In the genomic region with DNA sequence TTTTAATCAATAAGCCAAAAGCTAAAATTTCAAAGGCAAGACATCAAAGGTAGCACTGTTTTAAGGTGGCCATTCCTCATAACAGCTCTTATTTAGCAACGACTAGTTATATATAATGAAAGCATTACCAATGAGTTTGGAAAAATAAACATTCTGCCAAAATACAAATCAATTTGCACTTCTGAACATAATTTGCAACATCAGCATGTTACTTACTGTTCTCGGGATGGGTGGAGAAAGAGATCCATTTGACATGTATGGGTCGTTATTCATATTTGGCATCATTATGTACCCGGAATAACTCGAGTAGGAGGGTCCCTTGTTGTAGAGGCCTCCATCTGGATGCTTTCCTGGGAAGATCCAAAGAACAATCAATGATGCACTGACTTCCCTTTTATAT, we compare ENCODE assay signal across 1 cellular context.
TF ChIP-seq lines count a peak whose summit lies in the region.

No MANE protein-coding gene starts in this region.

TF ChIP-seq in H1, 55 proteins besides CTCF, POLR2A, EP300 and RAD21:
- TF ChIP-seq ATF3 (IDR thresholded peaks at IDR 0.05; ENCODE audit: insufficient read depth, low read depth, low read length) (no peak), MAFK (IDR thresholded peaks at IDR 0.05; ENCODE audit: low read depth, low read length) (0 out of 2 replicates have a peak, but pooled peaks have one; percentile 9)
